In the genomic region with DNA sequence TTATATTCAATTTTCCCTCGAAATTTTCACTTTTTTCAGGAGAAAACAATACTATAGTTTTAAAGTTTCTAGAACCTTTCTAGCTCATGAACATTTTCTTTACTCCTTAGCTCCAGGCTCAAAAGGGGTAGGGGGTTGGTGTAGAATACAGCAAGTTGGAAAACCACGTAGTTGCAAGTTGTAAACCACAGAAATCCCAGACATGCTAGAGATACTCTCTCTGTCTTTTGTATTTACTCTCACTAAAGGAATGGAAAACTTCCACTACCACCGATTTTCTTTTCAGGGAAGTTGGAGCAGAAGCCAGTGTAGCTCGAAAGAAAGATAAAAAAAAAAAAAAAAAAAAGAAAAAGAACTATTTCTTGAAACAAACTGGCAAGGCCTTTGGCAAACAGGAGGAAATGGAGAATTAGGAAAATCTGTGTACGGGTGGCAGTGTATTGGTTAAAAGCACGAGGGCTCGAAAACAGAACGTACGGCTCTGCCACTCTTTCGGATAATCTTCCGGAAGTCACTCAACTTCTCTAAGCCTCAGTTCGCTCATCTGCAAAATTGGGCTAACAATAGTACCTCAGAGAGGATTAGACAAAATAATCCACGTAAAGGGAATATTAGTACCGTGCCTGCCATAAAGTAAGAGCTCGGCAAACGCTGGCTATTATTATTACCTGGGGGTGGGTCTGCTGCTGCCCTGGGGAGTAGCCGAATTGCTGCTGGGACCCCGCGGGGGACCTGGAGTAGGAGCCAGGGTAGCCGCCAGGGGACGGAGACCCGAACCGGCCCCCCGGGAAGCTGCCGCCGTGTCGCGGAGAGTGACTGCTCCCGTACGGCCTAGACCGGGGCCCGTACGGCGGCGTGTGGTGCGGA, we compare ENCODE assay signal across 8 cellular contexts. TPM values are rescaled to one million over a fixed set of nuclear protein-coding genes. Genes with fewer than 3 reads are reported as not detected.
DNase-seq lines count a peak whose midpoint lies in the region; ATAC-seq lines count a peak whose summit lies in the region.

No MANE protein-coding gene starts in this region.

- ATAC-seq in GM18519 (IDR thresholded peaks at IDR 0.05; ENCODE audit: low FRiP score, unreplicated experiment) (peak; percentile 3), HG03175 (IDR thresholded peaks at IDR 0.05; ENCODE audit: unreplicated experiment) (peak; percentile 56), T-cell (replicated peaks in 1 of 4) (peak in 3 of 4 experiments; percentile 13 to 62 (median 62)), esophagus mucosa (peak; percentile 65)
- ATAC-seq in natural killer cell treated with Interleukin-12 subunit alpha and Interleukin-12 subunit beta and Interleukin-15 and Interleukin-18, amount 100 ng/mL, for 72 hours: peak in 1 of 2 donors; percentile 80

- no peaks in the 10 kb centered on the region for H3K9me3 Mint-ChIP-seq in T-cell
- H3K9me3 Mint-ChIP-seq in natural killer cell treated with Interleukin-12 subunit alpha and Interleukin-12 subunit beta and Interleukin-15 and Interleukin-18, amount 100 ng/mL, for 72 hours: no peaks in the 10 kb centered on the region

- CTCF ChIA-PET in T-cell (lab: Charles Lee): interaction anchor here (0.6 to 1.3 kb wide), 4 partner anchors 81 to 1766 kb away, joined by 3 to 9 read pairs (median 4); no protein-coding TSS in a partner anchor

- peaks cover 0 to 2% of the 10 kb centered on the region in 2 donors for H3K27me3 Mint-ChIP-seq in T-cell
- H3K27me3 Mint-ChIP-seq in natural killer cell treated with Interleukin-12 subunit alpha and Interleukin-12 subunit beta and Interleukin-15 and Interleukin-18, amount 100 ng/mL, for 72 hours: peaks cover 8 to 9% of the 10 kb centered on the region in 2 donors

- peaks cover 48 to 51% (median 50%) of the 10 kb centered on the region in 3 donors for H3K4me1 Mint-ChIP-seq in T-cell
- H3K4me1 Mint-ChIP-seq in natural killer cell treated with Interleukin-12 subunit alpha and Interleukin-12 subunit beta and Interleukin-15 and Interleukin-18, amount 100 ng/mL, for 72 hours (ENCODE audit: low read depth in 2 of 2): peaks cover 16 to 17% of the 10 kb centered on the region in 2 donors

- H3K4me3 Mint-ChIP-seq in T-cell: peak overlapping the region; percentile 90 to 97 (median 95)
- peak overlapping the region; percentile 94 for H3K4me3 Mint-ChIP-seq in natural killer cell treated with Interleukin-12 subunit alpha and Interleukin-12 subunit beta and Interleukin-15 and Interleukin-18, amount 100 ng/mL, for 72 hours

- in situ Hi-C loops in G401 (cut with HindIII; ENCODE audit: low sequenced_read_pairs): no loop called here

- DNase-seq in AG20443 (ENCODE audit: low spot score): peak; percentile 27
- peak in 5 of 34 experiments; percentile 1 to 30 (median 7) for DNase-seq in T-cell
- no peak for DNase-seq in natural killer cell treated with Interleukin-12 subunit alpha and Interleukin-12 subunit beta and Interleukin-15 and Interleukin-18, amount 100 ng/mL, for 72 hours (ENCODE audit: low spot score)
- DNase-seq in G401 (ENCODE audit: low spot score): no peak
- DNase-seq in NCI-H345 treated with DMSO at 0.1 percent for 48 hours (lab: John Stamatoyannopoulos, UW; ENCODE audit: unreplicated experiment): no peak

- peak overlapping the region; percentile 79 to 89 for H3K27ac Mint-ChIP-seq in T-cell
- peak overlapping the region; percentile 83 to 92 for H3K27ac Mint-ChIP-seq in natural killer cell treated with Interleukin-12 subunit alpha and Interleukin-12 subunit beta and Interleukin-15 and Interleukin-18, amount 100 ng/mL, for 72 hours

- H3K36me3 Mint-ChIP-seq in T-cell: no peaks in the 10 kb centered on the region
- H3K36me3 Mint-ChIP-seq in natural killer cell treated with Interleukin-12 subunit alpha and Interleukin-12 subunit beta and Interleukin-15 and Interleukin-18, amount 100 ng/mL, for 72 hours: no peaks in the 10 kb centered on the region

- POLR2A ChIA-PET in T-cell (lab: Charles Lee): interaction anchor here (0.6 to 1.1 kb wide), 6 partner anchors 186 to 545 kb away, joined by 3 to 6 read pairs (median 3); no protein-coding TSS in a partner anchor

RNA-seq across cellular contexts. Expression of a gene that starts 0.6 kb away (rescaled TPM):
- total RNA-seq in T-cell: 10 to 100 TPM; 16.6 to 39.0 (median 33.8) TPM
- total RNA-seq in esophagus mucosa: 23.3 TPM
- 10 to 100 TPM; 25.7 to 30.1 TPM for total RNA-seq in natural killer cell treated with Interleukin-12 subunit alpha and Interleukin-12 subunit beta and Interleukin-15 and Interleukin-18, amount 100 ng/mL, for 72 hours
- total RNA-seq in G401 (2014; rRNA removed; shearing (Covaris generic)): 80.3 and 93.1 TPM in 2 replicates

RNA-seq across cellular contexts. Expression of a gene that starts 1.0 kb away (rescaled TPM):
- total RNA-seq in T-cell (1 to 10 TPM; 1.3 to 3.1 (median 2.3) TPM), esophagus mucosa (8.2 TPM)
- 1 to 10 TPM in 1 of 2 donors, under 1 TPM in 1; 0.74 to 1.3 TPM for total RNA-seq in natural killer cell treated with Interleukin-12 subunit alpha and Interleukin-12 subunit beta and Interleukin-15 and Interleukin-18, amount 100 ng/mL, for 72 hours
- total RNA-seq in G401 (2014; rRNA removed; shearing (Covaris generic)): 15.3 and 17.0 TPM in 2 replicates
